Comparison of ENCODE assay signal across 1 cellular context in genomic region chr17:50693041-50693682, GRCh38.
TF ChIP-seq lines count a peak whose summit lies in the region.

No MANE protein-coding gene starts in this region.

TF ChIP-seq in HepG2, 621 proteins besides CTCF, POLR2A, EP300 and RAD21 (continued from another document and continues in another):
- TF ChIP-seq U2AF2 (IDR thresholded peaks at IDR 0.05; ENCODE audit: low read depth, low read length) (no peak), SP1 (IDR thresholded peaks at IDR 0.05) (no peak), SP1 (CRISPR knock-in tag; IDR thresholded peaks at IDR 0.05) (no peak), SIX4 (CRISPR knock-in tag; IDR thresholded peaks at IDR 0.05) (peak; percentile 62; the same call in 1 of the 2 replicates), NFE2L2 (IDR thresholded peaks at IDR 0.05; ENCODE audit: low read length) (no peak), ZNF569 (CRISPR knock-in tag; IDR thresholded peaks at IDR 0.05; ENCODE audit: borderline replicate concordance) (no peak), E2F5 (CRISPR knock-in tag; conservative IDR thresholded peaks at IDR 0.05) (no peak), ZFP37 (CRISPR knock-in tag; IDR thresholded peaks at IDR 0.05; ENCODE audit: borderline replicate concordance) (no peak), GLI4 (CRISPR knock-in tag; IDR thresholded peaks at IDR 0.05; ENCODE audit: borderline replicate concordance) (no peak), SOX5 (CRISPR knock-in tag; IDR thresholded peaks at IDR 0.05; ENCODE audit: borderline replicate concordance) (peak; percentile 89; the same call in 1 of the 2 replicates), ARID3A (IDR thresholded peaks at IDR 0.05; ENCODE audit: low read depth, low read length) (peak; percentile 92; the same call in 1 of the 2 replicates), ZNF784 (CRISPR knock-in tag; IDR thresholded peaks at IDR 0.05; ENCODE audit: borderline replicate concordance) (no peak), SRSF4 (IDR thresholded peaks at IDR 0.05; ENCODE audit: low read depth, low read length, poor library complexity, severe bottlenecking) (no peak), ETV6 (CRISPR knock-in tag; conservative IDR thresholded peaks at IDR 0.05) (no peak), RXRB (CRISPR knock-in tag; IDR thresholded peaks at IDR 0.05; ENCODE audit: borderline replicate concordance) (peak; percentile 71), ZSCAN22 (CRISPR knock-in tag; IDR thresholded peaks at IDR 0.05) (no peak), SMAD1 (CRISPR knock-in tag; IDR thresholded peaks at IDR 0.05; ENCODE audit: borderline replicate concordance, low read depth) (no peak), MTF2 (CRISPR knock-in tag; IDR thresholded peaks at IDR 0.05; ENCODE audit: borderline replicate concordance) (no peak), KLF11 (CRISPR knock-in tag; IDR thresholded peaks at IDR 0.05) (peak; percentile 90), ZNF746 (CRISPR knock-in tag; IDR thresholded peaks at IDR 0.05) (no peak), ZNF710 (CRISPR knock-in tag; IDR thresholded peaks at IDR 0.05; ENCODE audit: borderline replicate concordance) (no peak), PHB2 (IDR thresholded peaks at IDR 0.05; ENCODE audit: partially characterized antibody) (no peak), ZNF256 (CRISPR knock-in tag; conservative IDR thresholded peaks at IDR 0.05) (no peak), MEF2D (CRISPR knock-in tag; IDR thresholded peaks at IDR 0.05) (no peak), PRPF4 (IDR thresholded peaks at IDR 0.05; ENCODE audit: low read depth, low read length, poor library complexity, severe bottlenecking) (no peak), MAX (IDR thresholded peaks at IDR 0.05) (0 out of 2 replicates have a peak, but pooled peaks have one; percentile 11), TBL1XR1 (IDR thresholded peaks at IDR 0.05; ENCODE audit: borderline replicate concordance, low read length, partially characterized antibody) (peak; percentile 60), PCBP1 (IDR thresholded peaks at IDR 0.05; ENCODE audit: borderline replicate concordance, low read depth, low read length) (no peak), ZFP91 (CRISPR knock-in tag; IDR thresholded peaks at IDR 0.05; ENCODE audit: borderline replicate concordance) (no peak), MIER3 (CRISPR knock-in tag; IDR thresholded peaks at IDR 0.05; ENCODE audit: borderline replicate concordance) (no peak), HNRNPK (IDR thresholded peaks at IDR 0.05; ENCODE audit: low read depth, low read length, poor library complexity, severe bottlenecking) (no peak), ELK4 (CRISPR knock-in tag; IDR thresholded peaks at IDR 0.05; ENCODE audit: borderline replicate concordance) (no peak), TCF7L2 (IDR thresholded peaks at IDR 0.05; ENCODE audit: low read depth, low read length) (0 out of 2 replicates have a peak, but pooled peaks have one; percentile 21), ZNF687 (CRISPR knock-in tag; IDR thresholded peaks at IDR 0.05) (peak; percentile 28; the same call in 1 of the 2 replicates), MTA3 (CRISPR knock-in tag; IDR thresholded peaks at IDR 0.05) (no peak), ZNF616 (CRISPR knock-in tag; IDR thresholded peaks at IDR 0.05; ENCODE audit: low read depth) (no peak), GLMP (CRISPR knock-in tag; IDR thresholded peaks at IDR 0.05; ENCODE audit: borderline replicate concordance) (no peak), LRRFIP1 (CRISPR knock-in tag; conservative IDR thresholded peaks at IDR 0.05) (no peak), ZNF513 (CRISPR knock-in tag; conservative IDR thresholded peaks at IDR 0.05) (no peak), TEF (CRISPR knock-in tag; IDR thresholded peaks at IDR 0.05) (no peak), RFXAP (CRISPR knock-in tag; IDR thresholded peaks at IDR 0.05; ENCODE audit: borderline replicate concordance) (no peak), ZNF326 (CRISPR knock-in tag; IDR thresholded peaks at IDR 0.05; ENCODE audit: borderline replicate concordance) (no peak)
